In the genomic region with DNA sequence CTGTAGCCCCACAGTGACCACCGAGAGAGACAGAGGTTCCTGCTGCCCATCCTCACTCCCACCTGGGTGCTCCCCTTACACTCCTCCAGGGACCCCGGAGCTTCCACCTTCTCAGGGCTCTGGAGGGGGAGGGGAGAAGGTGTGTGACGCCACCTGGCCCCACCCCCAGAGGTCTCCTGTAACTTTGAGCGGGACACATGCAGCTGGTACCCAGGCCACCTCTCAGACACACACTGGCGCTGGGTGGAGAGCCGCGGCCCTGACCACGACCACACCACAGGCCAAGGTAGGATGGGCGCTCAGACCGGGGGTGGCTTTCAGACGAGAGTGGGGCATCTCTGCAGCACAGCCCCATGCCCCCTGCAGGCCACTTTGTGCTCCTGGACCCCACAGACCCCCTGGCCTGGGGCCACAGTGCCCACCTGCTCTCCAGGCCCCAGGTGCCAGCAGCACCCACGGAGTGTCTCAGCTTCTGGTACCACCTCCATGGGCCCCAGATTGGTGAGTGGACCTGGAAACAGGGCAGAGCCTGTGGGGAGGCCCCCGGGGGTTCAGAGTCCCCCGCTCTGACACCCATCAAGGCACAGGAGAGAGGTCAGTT, we compare ENCODE assay signal across 17 cellular contexts. TPM values are rescaled to one million over a fixed set of nuclear protein-coding genes. Genes with fewer than 3 reads are reported as not detected.
DNase-seq lines count a peak whose midpoint lies in the region; ATAC-seq and TF ChIP-seq lines count a peak whose summit lies in the region.
"Had no signal": no experiment of that assay in that cellular context is flagged by ENCODE, and none has a peak within 500 bp of the region (broad histone marks: within the 10 kb centered on the region; RNA-seq: fewer than 3 reads in every experiment).

No MANE protein-coding gene starts in this region.

- H3K27me3 ChIP-seq in BE2C (no peaks in the 10 kb centered on the region), WERI-Rb-1 (ENCODE audit: insufficient read depth, low read depth, severe bottlenecking) (no peaks in the 10 kb centered on the region), left lung (no peaks in the 10 kb centered on the region)
- H3K27me3 ChIP-seq: tibial nerve had no signal

- peak; percentile 13 for DNase-seq in BE2C
- no peak for DNase-seq in GM12864 (ENCODE audit: low read depth)
- DNase-seq in WERI-Rb-1: no peak
- peak; percentile 30 to 66 for DNase-seq in left lung
- DNase-seq in GM13976 (ENCODE audit: low spot score): no peak
- DNase-seq: AML-193; GF-D8; NCI-H2029; NCI-H446; stimulated activated CD4-positive, alpha-beta T cell treated with anti-CD3 and anti-CD28 coated beads, Interleukin-12 subunit alpha, Interleukin-12 subunit beta, amount 100 ng/mL, for 4 hours had no signal

- intact Hi-C loops in left lung (cut with DNase I): loop anchor here in 1 of 2 donors (10.0 kb wide), 1 partner anchor 78 kb away; no protein-coding TSS in a partner anchor

- in situ Hi-C loops in GM13976 (cut with MboI; ENCODE audit: low sequenced_read_pairs, unreplicated experiment): no loop called here

- H3K27ac ChIP-seq in WERI-Rb-1: no peak overlapping the region
- no peak overlapping the region for H3K27ac ChIP-seq in left lung
- H3K27ac ChIP-seq: prostate gland, tibial nerve had no signal

- H3K4me3 ChIP-seq in BE2C (ENCODE audit: low read depth, low read length): no peak overlapping the region
- H3K4me3 ChIP-seq in GM12864 (ENCODE audit: low read depth, low read length): no peak overlapping the region
- H3K4me3 ChIP-seq in WERI-Rb-1 (ENCODE audit: low read depth, low read length): no peak overlapping the region
- H3K4me3 ChIP-seq in left lung: no peak overlapping the region
- H3K4me3 ChIP-seq: prostate gland, tibial nerve had no signal

- TF ChIP-seq CTCF in BE2C (IDR thresholded peaks at IDR 0.05; ENCODE audit: low read depth, low read length): no peak; the same call in 1 of the 2 replicates
- peak; percentile 22 for TF ChIP-seq CTCF in GM12864 (IDR thresholded peaks at IDR 0.05; ENCODE audit: low read depth, low read length, missing control alignments)
- TF ChIP-seq CTCF in WERI-Rb-1 (IDR thresholded peaks at IDR 0.05; ENCODE audit: low read depth, low read length): 0 out of 2 replicates have a peak, but pooled peaks have one; percentile 16
- TF ChIP-seq CTCF in left lung (IDR thresholded peaks at IDR 0.05): no peak
- TF ChIP-seq CTCF in GM13976 (IDR thresholded peaks at IDR 0.05; ENCODE audit: borderline replicate concordance, control extremely low read depth, extremely low read depth, insufficient read depth, missing control alignments): no peak

- H3K9me3 ChIP-seq in BE2C: no peaks in the 10 kb centered on the region
- H3K9me3 ChIP-seq in WERI-Rb-1 (ENCODE audit: severe bottlenecking): no peaks in the 10 kb centered on the region
- H3K9me3 ChIP-seq in left lung: no peaks in the 10 kb centered on the region
- H3K9me3 ChIP-seq: prostate gland, tibial nerve had no signal

- H3K4me1 ChIP-seq in BE2C: peaks cover 24% of the 10 kb centered on the region
- peaks cover 0 to 11% of the 10 kb centered on the region in 2 donors for H3K4me1 ChIP-seq in left lung

- peaks cover 25% of the 10 kb centered on the region for H3K36me3 ChIP-seq in BE2C
- H3K36me3 ChIP-seq in WERI-Rb-1: peaks cover 71% of the 10 kb centered on the region
- H3K36me3 ChIP-seq in left lung: peaks cover 0 to 22% of the 10 kb centered on the region in 2 donors
- H3K36me3 ChIP-seq: prostate gland had no signal

- ATAC-seq in left lung (no peak), GM19395 (IDR thresholded peaks at IDR 0.05; ENCODE audit: unreplicated experiment) (no peak), GM21423 (IDR thresholded peaks at IDR 0.05; ENCODE audit: unreplicated experiment) (no peak), HG03280 (IDR thresholded peaks at IDR 0.05; ENCODE audit: unreplicated experiment) (no peak)
- ATAC-seq: naive thymus-derived CD4-positive, alpha-beta T cell; stimulated activated memory B cell treated with anti-CD40 and anti-IgM and Interleukin-4, amounts not matched to agents 10 μg/mL and 1 μg/mL and 100 μg/mL, for 72 hours had no signal

RNA-seq across cellular contexts. Expression of gene MAMDC4, which starts 4.5 kb away (rescaled TPM):
- 4.4 TPM for polyA plus RNA-seq in BE2C (2012; ENCODE audit: insufficient read depth, insufficient read length, low read depth)
- 10 to 100 TPM; 14.7 to 16.0 TPM for total RNA-seq in left lung

RNA-seq across cellular contexts. Expression of gene PHPT1, which starts 7.4 kb away (rescaled TPM):
- 544 TPM for polyA plus RNA-seq in BE2C (2012; ENCODE audit: insufficient read depth, insufficient read length, low read depth)
- total RNA-seq in left lung: 100 to 1,000 TPM; 118 to 151 TPM

RNA-seq across cellular contexts. Expression of gene EDF1, which starts 9.5 kb away (rescaled TPM):
- polyA plus RNA-seq in BE2C (2012; ENCODE audit: insufficient read depth, insufficient read length, low read depth): 1,797 TPM
- 100 to 1,000 TPM; 247 to 288 TPM for total RNA-seq in left lung

RNA-seq across cellular contexts. Expression of gene AJM1, which starts 14.4 kb away (rescaled TPM):
- 37.9 TPM for polyA plus RNA-seq in BE2C (2012; ENCODE audit: insufficient read depth, insufficient read length, low read depth)
- 1 to 10 TPM; 1.7 to 2.6 TPM for total RNA-seq in left lung

RNA-seq across cellular contexts. Expression of gene TRAF2, which starts 29.7 kb away (rescaled TPM):
- polyA plus RNA-seq in BE2C (2012; ENCODE audit: insufficient read depth, insufficient read length, low read depth): 26.8 TPM
- total RNA-seq in left lung: 10 to 100 TPM; 17.2 to 22.4 TPM

Comparison
In these comparisons a context has a peak if more than half of its experiments do, and no peak if none do; other contexts are left out.
1. DNase-seq: peak in BE2C (single experiment) and left lung (2 of 2); none in GM12864 (single experiment), WERI-Rb-1 (single experiment) and GM13976 (single experiment).
2. CTCF ChIP-seq: peak in GM12864 (single experiment) and WERI-Rb-1 (single experiment); none in BE2C (single experiment), left lung (0 of 2) and GM13976 (single experiment).